In genomic region chr14:77088219-77088618, GRCh38 we compare ENCODE assay signal across 13 cellular contexts. TPM values are rescaled to one million over a fixed set of nuclear protein-coding genes. Genes with fewer than 3 reads are reported as not detected.
A peak's percentile ranks its signal among the peaks of the same experiment; 100 is the strongest.
DNase-seq lines count a peak whose midpoint lies in the region; ATAC-seq lines count a peak whose summit lies in the region.
"Had no signal": no experiment of that assay in that cellular context is flagged by ENCODE, and none has a peak within 500 bp of the region (broad histone marks: within the 10 kb centered on the region; RNA-seq: fewer than 3 reads in every experiment).

No MANE protein-coding gene starts in this region.

- no peak overlapping the region for H3K4me3 Mint-ChIP-seq in stimulated activated memory B cell treated with anti-CD40 and anti-IgM and Interleukin-4, amounts not matched to agents 10 μg/mL and 1 μg/mL and 100 μg/mL, for 72 hours
- H3K4me3 Mint-ChIP-seq in natural killer cell treated with Interleukin-12 subunit alpha and Interleukin-12 subunit beta and Interleukin-15 and Interleukin-18, amount 100 ng/mL, for 72 hours: no peak overlapping the region

- peaks cover 4% of the 10 kb centered on the region for H3K9me3 Mint-ChIP-seq in stimulated activated memory B cell treated with anti-CD40 and anti-IgM and Interleukin-4, amounts not matched to agents 10 μg/mL and 1 μg/mL and 100 μg/mL, for 72 hours
- no peaks in the 10 kb centered on the region for H3K9me3 Mint-ChIP-seq in natural killer cell treated with Interleukin-12 subunit alpha and Interleukin-12 subunit beta and Interleukin-15 and Interleukin-18, amount 100 ng/mL, for 72 hours

- H3K27ac Mint-ChIP-seq in stimulated activated memory B cell treated with anti-CD40 and anti-IgM and Interleukin-4, amounts not matched to agents 10 μg/mL and 1 μg/mL and 100 μg/mL, for 72 hours: peak overlapping the region; percentile 62
- H3K27ac Mint-ChIP-seq in natural killer cell treated with Interleukin-12 subunit alpha and Interleukin-12 subunit beta and Interleukin-15 and Interleukin-18, amount 100 ng/mL, for 72 hours: no peak overlapping the region

- H3K9ac ChIP-seq in HUES48 (ENCODE audit: low read depth, low read length) (peak overlapping the region; percentile 53), iPS-15b (ENCODE audit: low read depth, low read length) (no peak overlapping the region)

- no peaks in the 10 kb centered on the region for H3K27me3 Mint-ChIP-seq in stimulated activated memory B cell treated with anti-CD40 and anti-IgM and Interleukin-4, amounts not matched to agents 10 μg/mL and 1 μg/mL and 100 μg/mL, for 72 hours
- peaks cover 11 to 14% of the 10 kb centered on the region in 2 donors for H3K27me3 Mint-ChIP-seq in natural killer cell treated with Interleukin-12 subunit alpha and Interleukin-12 subunit beta and Interleukin-15 and Interleukin-18, amount 100 ng/mL, for 72 hours

- H3K4me1 ChIP-seq in HUES48 (ENCODE audit: control insufficient read depth, insufficient read depth, low read length) (peaks cover 37% of the 10 kb centered on the region), iPS-15b (ENCODE audit: control insufficient read depth, insufficient read depth, low read length) (peaks cover 18% of the 10 kb centered on the region)

- no peaks in the 10 kb centered on the region for H3K9me3 ChIP-seq in HUES48 (ENCODE audit: control insufficient read depth, insufficient read depth, low read length)
- peaks cover 5% of the 10 kb centered on the region for H3K9me3 ChIP-seq in iPS-15b (ENCODE audit: control insufficient read depth, insufficient read depth, low read length)

- DNase-seq in NCI-H774 (lab: John Stamatoyannopoulos, UW) (peak; percentile 74), AML-193 (lab: John Stamatoyannopoulos, UW) (no peak), HK-2 (ENCODE audit: unreplicated experiment) (no peak)
- no peak for DNase-seq in activated CD4-positive, alpha-beta T cell treated with anti-CD3 and anti-CD28 coated beads, Interleukin-2, amount 50 U/mL, for 48 hours
- DNase-seq in natural killer cell treated with Interleukin-12 subunit alpha and Interleukin-12 subunit beta and Interleukin-15 and Interleukin-18, amount 100 ng/mL, for 72 hours (ENCODE audit: low spot score): no peak
- DNase-seq: activated CD4-positive, CD25-positive, alpha-beta regulatory T cell; activated naive CD4-positive, alpha-beta T cell treated with anti-CD3 and anti-CD28 coated beads, Interleukin-2, amount 50 U/mL, for 16 hours; effector CD4-positive, alpha-beta T cell; NK-92 treated with Interleukin-12 subunit alpha and Interleukin-12 subunit beta, amount 100 ng/mL, for 24 hours; stimulated activated naive CD4-positive, alpha-beta T cell had no signal

- no peaks in the 10 kb centered on the region for H3K36me3 ChIP-seq in HUES48 (ENCODE audit: control insufficient read depth, insufficient read depth, low read length)
- H3K36me3 ChIP-seq in iPS-15b (ENCODE audit: control insufficient read depth, insufficient read depth, low read length): no peaks in the 10 kb centered on the region

- peak overlapping the region; percentile 89 for H3K27ac ChIP-seq in HUES48 (ENCODE audit: low read depth, low read length)

- H3K36me3 Mint-ChIP-seq in stimulated activated memory B cell treated with anti-CD40 and anti-IgM and Interleukin-4, amounts not matched to agents 10 μg/mL and 1 μg/mL and 100 μg/mL, for 72 hours: no peaks in the 10 kb centered on the region
- H3K36me3 Mint-ChIP-seq in natural killer cell treated with Interleukin-12 subunit alpha and Interleukin-12 subunit beta and Interleukin-15 and Interleukin-18, amount 100 ng/mL, for 72 hours: peaks cover 7% of the 10 kb centered on the region

- H3K4me1 Mint-ChIP-seq in stimulated activated memory B cell treated with anti-CD40 and anti-IgM and Interleukin-4, amounts not matched to agents 10 μg/mL and 1 μg/mL and 100 μg/mL, for 72 hours: peaks cover 5% of the 10 kb centered on the region
- no peaks in the 10 kb centered on the region for H3K4me1 Mint-ChIP-seq in natural killer cell treated with Interleukin-12 subunit alpha and Interleukin-12 subunit beta and Interleukin-15 and Interleukin-18, amount 100 ng/mL, for 72 hours (ENCODE audit: low read depth in 2 of 2)

- H3K4me3 ChIP-seq in HUES48 (ENCODE audit: low read depth, low read length) (peak overlapping the region; percentile 42), iPS-15b (ENCODE audit: low read depth, low read length) (peak overlapping the region; percentile 30)

- H3K27me3 ChIP-seq in HUES48 (ENCODE audit: control insufficient read depth, insufficient read depth, low read length) (no peaks in the 10 kb centered on the region), iPS-15b (ENCODE audit: control insufficient read depth, insufficient read depth, low read length) (no peaks in the 10 kb centered on the region)

- ATAC-seq in stimulated activated memory B cell treated with anti-CD40 and anti-IgM and Interleukin-4, amounts not matched to agents 10 μg/mL and 1 μg/mL and 100 μg/mL, for 72 hours: no peak
- no peak for ATAC-seq in natural killer cell treated with Interleukin-12 subunit alpha and Interleukin-12 subunit beta and Interleukin-15 and Interleukin-18, amount 100 ng/mL, for 72 hours

RNA-seq across cellular contexts. Expression of gene CIPC, which starts 9.8 kb away (rescaled TPM):
- 10 to 100 TPM; 11.8 to 19.6 TPM for total RNA-seq in natural killer cell treated with Interleukin-12 subunit alpha and Interleukin-12 subunit beta and Interleukin-15 and Interleukin-18, amount 100 ng/mL, for 72 hours

RNA-seq across cellular contexts. Expression of gene ZDHHC22, which starts 53.4 kb away (rescaled TPM):
- total RNA-seq in natural killer cell treated with Interleukin-12 subunit alpha and Interleukin-12 subunit beta and Interleukin-15 and Interleukin-18, amount 100 ng/mL, for 72 hours: not detected

RNA-seq across cellular contexts. Expression of gene IRF2BPL, which starts 59.7 kb away (rescaled TPM):
- total RNA-seq in natural killer cell treated with Interleukin-12 subunit alpha and Interleukin-12 subunit beta and Interleukin-15 and Interleukin-18, amount 100 ng/mL, for 72 hours: 10 to 100 TPM; 18.0 to 28.9 TPM
